In genomic region chr6:41682056-41682477, GRCh38 we compare ENCODE assay signal across 8 cellular contexts. TPM values are rescaled to one million over a fixed set of nuclear protein-coding genes. Genes with fewer than 3 reads are reported as not detected.
DNase-seq lines count a peak whose midpoint lies in the region; ATAC-seq and TF ChIP-seq lines count a peak whose summit lies in the region.

No MANE protein-coding gene starts in this region.

- H3K4me3 ChIP-seq in choroid plexus epithelial cell (ENCODE audit: low read depth, low read length) (peak overlapping the region; percentile 2), left lung (no peak overlapping the region)

- H3K27ac ChIP-seq in left lung: no peak overlapping the region

- peaks cover 0 to 33% of the 10 kb centered on the region in 2 donors for H3K36me3 ChIP-seq in left lung

- peak; percentile 97 for DNase-seq in GM03348 (ENCODE audit: low spot score)
- DNase-seq in NCI-H524 treated with DMSO at 0.1 percent for 48 hours (lab: John Stamatoyannopoulos, UW): peak; percentile 65
- peak; percentile 59 to 68 for DNase-seq in activated CD4-positive, alpha-beta T cell treated with anti-CD3 and anti-CD28 coated beads for 4 hours
- DNase-seq in choroid plexus epithelial cell (ENCODE audit: low read depth): peak; percentile 95
- peak; percentile 89 for DNase-seq in left lung
- DNase-seq in stimulated activated CD4-positive, alpha-beta T cell treated with anti-CD3 and anti-CD28 coated beads, Interleukin-4, amount 100 ng/mL, for 24 hours: peak; percentile 76

- H3K27me3 ChIP-seq in left lung: peaks cover 0 to 3% of the 10 kb centered on the region in 2 donors

- TF ChIP-seq CTCF in choroid plexus epithelial cell (conservative IDR thresholded peaks at IDR 0.05; ENCODE audit: low read depth, low read length) (peak; percentile 91), left lung (IDR thresholded peaks at IDR 0.05) (peak; percentile 80 to 81)

- no peaks in the 10 kb centered on the region for H3K9me3 ChIP-seq in left lung

- intact Hi-C loops in left lung (cut with DNase I): loop anchor here (2.0 to 5.0 kb wide), 3 partner anchors 79 to 315 kb away; no protein-coding TSS in a partner anchor

- H3K4me1 ChIP-seq in left lung: peaks cover 11 to 25% of the 10 kb centered on the region in 2 donors

- ATAC-seq in HG03196 (IDR thresholded peaks at IDR 0.05; ENCODE audit: unreplicated experiment) (peak; percentile 63), left lung (peak; percentile 95), HG03457 (IDR thresholded peaks at IDR 0.05; ENCODE audit: unreplicated experiment) (no peak)

RNA-seq across cellular contexts. Expression of gene MDFI, which starts 43.8 kb away (rescaled TPM):
- total RNA-seq in left lung: 10 to 100 TPM; 25.9 to 45.9 TPM

RNA-seq across cellular contexts. Expression of gene TFEB, which starts 53.3 kb away (rescaled TPM):
- total RNA-seq in left lung: 10 to 100 TPM; 22.0 to 37.0 TPM
